In genomic region chr4:164446516-164446915, GRCh38 we compare ENCODE assay signal across 20 cellular contexts.
A peak's percentile ranks its signal among the peaks of the same experiment; 100 is the strongest.
DNase-seq lines count a peak whose midpoint lies in the region; ATAC-seq and TF ChIP-seq lines count a peak whose summit lies in the region.
"Had no signal": no experiment of that assay in that cellular context is flagged by ENCODE, and none has a peak within 500 bp of the region (broad histone marks: within the 10 kb centered on the region; RNA-seq: fewer than 3 reads in every experiment).

No MANE protein-coding gene starts in this region.

- H3K4me3 ChIP-seq in epithelial cell of esophagus (ENCODE audit: low read length) (no peak overlapping the region), osteoblast (ENCODE audit: insufficient read depth, low read length) (no peak overlapping the region)
- H3K4me3 ChIP-seq: dorsolateral prefrontal cortex, SK-N-MC had no signal

- no peaks in the 10 kb centered on the region for H3K27me3 ChIP-seq in osteoblast (ENCODE audit: insufficient read depth, low read length)
- H3K27me3 ChIP-seq: dorsolateral prefrontal cortex, neutrophil had no signal

- no peak overlapping the region for H3K4me2 ChIP-seq in osteoblast (ENCODE audit: insufficient read depth, low read length)

- no peaks in the 10 kb centered on the region for H4K20me1 ChIP-seq in osteoblast (ENCODE audit: insufficient read depth, low read length)

- H3K27ac ChIP-seq in RWPE1 (no peak overlapping the region), osteoblast (ENCODE audit: low read depth, low read length) (no peak overlapping the region)
- H3K27ac ChIP-seq: dorsolateral prefrontal cortex, neutrophil, SK-N-MC had no signal

- DNase-seq in HT1080 (ENCODE audit: low read depth) (peak; percentile 84), RWPE1 (ENCODE audit: low spot score) (peak; percentile 25), epithelial cell of esophagus (ENCODE audit: low read depth) (peak; percentile 48), osteoblast (ENCODE audit: insufficient read length, low spot score, missing footprints) (peak; percentile 19), NCI-H1048 (lab: John Stamatoyannopoulos, UW) (no peak), T-helper 9 cell (no peak)
- no peak for DNase-seq in activated CD4-positive, alpha-beta T cell treated with anti-CD3 and anti-CD28 coated beads for 48 hours
- DNase-seq: activated T-cell treated with anti-CD3 and anti-CD28 coated beads, Interleukin-2, amount 50 U/mL, for 1 hour; CD8-positive, alpha-beta memory T cell; central memory CD4-positive, alpha-beta T cell; dorsolateral prefrontal cortex; islet precursor cell; NCI-H1105; NCI-H2029 treated with DMSO at 0.1 percent for 48 hours; stimulated activated CD4-positive, alpha-beta T cell treated with anti-CD3 and anti-CD28 coated beads, Interleukin-12 subunit alpha, Interleukin-12 subunit beta, amount 100 ng/mL, for 4 hours; stimulated activated CD4-positive, alpha-beta T cell treated with anti-CD3 and anti-CD28 coated beads, Interleukin-4, amount 100 ng/mL, for 4 hours; stimulated activated naive CD8-positive, alpha-beta T cell treated with anti-CD3 and anti-CD28 coated beads, Interleukin-15, Interleukin-2, amounts not matched to agents 100 U/mL and 50 U/mL, for 24 hours had no signal

- no peaks in the 10 kb centered on the region for H3K79me2 ChIP-seq in osteoblast (ENCODE audit: insufficient read depth, low read length)

- no peak for ATAC-seq in GM21360 (IDR thresholded peaks at IDR 0.05; ENCODE audit: unreplicated experiment)
- ATAC-seq: stimulated activated naive CD8-positive, alpha-beta T cell treated with anti-CD3 and anti-CD28 coated beads, Interleukin-15, Interleukin-2, amounts not matched to agents 100 U/mL and 50 U/mL, for 24 hours had no signal

- POLR2A ChIA-PET in RWPE1 (lab: Yijun Ruan, JAX; ENCODE audit: low non-redundant PET), result interaction anchor here (0.6 kb wide), 1 partner anchor 60 kb away, joined by 4 read pairs; no protein-coding TSS in a partner anchor

- CTCF ChIA-PET in RWPE1 (lab: Yijun Ruan, JAX), result interaction anchor here (0.6 kb wide), 1 partner anchor 323 kb away, joined by 3 read pairs; no protein-coding TSS in a partner anchor

- H2AFZ ChIP-seq in osteoblast (ENCODE audit: low read length), result no peak overlapping the region

- no peaks in the 10 kb centered on the region for H3K36me3 ChIP-seq in osteoblast (ENCODE audit: insufficient read depth, low read length)
- H3K36me3 ChIP-seq: neutrophil had no signal

- H3K9me3 ChIP-seq in osteoblast (ENCODE audit: low read depth, low read length), result no peaks in the 10 kb centered on the region
- H3K9me3 ChIP-seq: neutrophil had no signal

- no peaks in the 10 kb centered on the region for H3K4me1 ChIP-seq in osteoblast (ENCODE audit: insufficient read depth, low read length)

- TF ChIP-seq CTCF in RWPE1 (conservative IDR thresholded peaks at IDR 0.05; ENCODE audit: low read depth), result no peak
- no peak for TF ChIP-seq CTCF in epithelial cell of esophagus (IDR thresholded peaks at IDR 0.05; ENCODE audit: insufficient read depth, low read depth, low read length, missing control alignments)
- no peak for TF ChIP-seq CTCF in osteoblast (IDR thresholded peaks at IDR 0.05; ENCODE audit: extremely low read depth, low read depth, low read length)

Comparison
In these comparisons a context has a peak if more than half of its experiments do, and no peak if none do; other contexts are left out.
1. DNase-seq: peak in HT1080 (single experiment), RWPE1 (single experiment), epithelial cell of esophagus (single experiment) and osteoblast (single experiment); none in NCI-H1048 (single experiment), activated CD4-positive, alpha-beta T cell treated with anti-CD3 and anti-CD28 coated beads for 48 hours (single experiment) and T-helper 9 cell (single experiment).